Comparison of ENCODE assay signal across 1 cellular context in genomic region chr12:27782481-27782880, GRCh38.
TF ChIP-seq lines count a peak whose summit lies in the region.

No MANE protein-coding gene starts in this region.

TF ChIP-seq in WTC11, 78 proteins besides CTCF, POLR2A, EP300 and RAD21 (continued from another document):
- TF ChIP-seq HMGXB4 (CRISPR knock-in tag; IDR thresholded peaks at IDR 0.05) (no peak), PREB (CRISPR knock-in tag; IDR thresholded peaks at IDR 0.05; ENCODE audit: borderline replicate concordance) (no peak), ZNF121 (CRISPR knock-in tag; IDR thresholded peaks at IDR 0.05) (no peak)
